8 cellular contexts compared by ENCODE assay signal in the genomic region with DNA sequence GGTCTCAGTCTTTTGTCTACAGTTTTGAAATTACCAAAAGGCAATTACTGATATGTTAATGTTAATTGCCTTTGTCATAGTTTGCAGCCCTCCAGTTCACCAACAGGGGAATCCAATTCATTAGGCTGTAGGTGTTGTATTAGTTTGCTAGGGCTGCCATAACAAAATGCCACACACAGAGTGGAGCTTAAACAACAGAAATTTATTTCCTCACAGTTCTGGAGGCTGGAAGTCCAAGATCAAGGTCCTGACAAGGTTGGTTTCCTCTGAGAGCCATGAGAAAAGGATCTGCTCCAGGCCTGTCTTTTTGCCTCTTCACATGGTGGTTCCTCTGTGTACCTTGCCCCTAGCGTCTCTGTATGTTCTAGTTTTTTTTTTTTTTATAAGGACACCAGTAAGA. TPM values are rescaled to one million over a fixed set of nuclear protein-coding genes. Genes with fewer than 3 reads are reported as not detected.
DNase-seq lines count a peak whose midpoint lies in the region; ATAC-seq, FAIRE-seq and TF ChIP-seq lines count a peak whose summit lies in the region.

No MANE protein-coding gene starts in this region.

- H3K4me1 Mint-ChIP-seq in activated T-cell treated with anti-CD3 and anti-CD28 coated beads, Interleukin-2, amount 50 U/mL, for 72 hours (ENCODE audit: low read depth): peaks cover 57% of the 10 kb centered on the region

- H3K9me3 ChIP-seq in adipocyte (ENCODE audit: control insufficient read depth, low read length): no peaks in the 10 kb centered on the region
- no peaks in the 10 kb centered on the region for H3K9me3 ChIP-seq in HepG2 (ENCODE audit: low read length)
- no peaks in the 10 kb centered on the region for H3K9me3 ChIP-seq in tibial artery

- TF ChIP-seq CTCF in HepG2 (CRISPR knock-in tag; IDR thresholded peaks at IDR 0.05): no peak
- no peak for TF ChIP-seq CTCF in tibial artery (IDR thresholded peaks at IDR 0.05)

- peak overlapping the region; percentile 89 for H3K27ac Mint-ChIP-seq in activated T-cell treated with anti-CD3 and anti-CD28 coated beads, Interleukin-2, amount 50 U/mL, for 72 hours

- H3K4me3 Mint-ChIP-seq in activated T-cell treated with anti-CD3 and anti-CD28 coated beads, Interleukin-2, amount 50 U/mL, for 72 hours: peak overlapping the region; percentile 99 to 100

- POLR2A ChIA-PET in HepG2 (lab: Yijun Ruan, JAX): interaction anchor here (2.1 to 5.3 kb wide), 3 partner anchors 18 to 86 kb away, joined by 10 to 69 read pairs (median 13); a partner anchor contains a TSS

- no peak for ATAC-seq in activated T-cell treated with anti-CD3 and anti-CD28 coated beads, Interleukin-2, amount 50 U/mL, for 72 hours (replicated peaks in 1 of 2)
- ATAC-seq in HepG2 (no peak), HG03196 (IDR thresholded peaks at IDR 0.05; ENCODE audit: unreplicated experiment) (no peak)

- BruUV-seq in HepG2 (replicated peaks; lab: Mats Ljungman, UMichigan): no TSS peak

- H3K27me3 ChIP-seq in adipocyte (replicated peaks; ENCODE audit: control insufficient read depth, insufficient read depth, low read length) (no peaks in the 10 kb centered on the region), HepG2 (ENCODE audit: control insufficient read depth in 1 of 2, insufficient read depth in 2 of 2, low read length in 2 of 2) (no peaks in the 10 kb centered on the region; a peak in 1 of 5 replicates), tibial artery (no peaks in the 10 kb centered on the region)

- no peak for TF ChIP-seq POLR2A in HepG2 (IDR thresholded peaks at IDR 0.05; ENCODE audit: insufficient read depth in 1 of 2, low read depth in 2 of 2, low read length in 2 of 2)

- intact Hi-C loops in HepG2 (cut with micrococcal nuclease; ENCODE audit: unreplicated experiment): loop anchor here (2.0 to 5.0 kb wide), 4 partner anchors 14 to 190 kb away; a partner anchor contains a TSS
- intact Hi-C loops in tibial artery (cut with DNase I; ENCODE audit: low total_unique reads): loop anchor here (5.0 kb wide), 1 partner anchor 85 kb away; a partner anchor contains a TSS

- DNase-seq in activated T-cell treated with anti-CD3 and anti-CD28 coated beads, Interleukin-2, amount 50 U/mL, for 72 hours: no peak
- no peak for DNase-seq in activated T-cell treated with anti-CD3 and anti-CD28 coated beads for 4 hours
- no peak for DNase-seq in adipocyte (ENCODE audit: low read depth)
- no peak for DNase-seq in HepG2 (ENCODE audit: low spot score)
- DNase-seq in tibial artery: no peak
- DNase-seq in RCC 7860 (ENCODE audit: low spot score): no peak
- DNase-seq in stimulated activated CD4-positive, alpha-beta T cell treated with anti-CD3 and anti-CD28 coated beads, Interleukin-2, amount 100 ng/mL, for 48 hours: no peak

- H4K20me1 ChIP-seq in HepG2 (ENCODE audit: insufficient read depth, low read length): no peaks in the 10 kb centered on the region

- H3K27ac ChIP-seq in HepG2 (ENCODE audit: extremely low read length, insufficient read depth, low read length): peak overlapping the region; percentile 45
- H3K27ac ChIP-seq in tibial artery: peak overlapping the region in 1 of 2 donors; percentile 90

- H3K4me1 ChIP-seq in adipocyte (ENCODE audit: control insufficient read depth, insufficient read depth, low read length) (peaks cover 20% of the 10 kb centered on the region), HepG2 (ENCODE audit: insufficient read depth, low read length) (peaks cover 39% of the 10 kb centered on the region), tibial artery (peaks cover 0 to 37% (median 19%) of the 10 kb centered on the region in 4 donors)

- H3K4me3 ChIP-seq in adipocyte (ENCODE audit: low read length) (peak overlapping the region; percentile 88), HepG2 (replicated peaks in 1 of 3; ENCODE audit: insufficient read depth in 1 of 3, low read depth in 2 of 3, low read length in 3 of 3) (peak overlapping the region; percentile 94 to 99 (median 98); a peak in 5 of 6 replicates), tibial artery (peak overlapping the region; percentile 74 to 99)

- H3K4me2 ChIP-seq in HepG2 (ENCODE audit: low read depth, low read length): peak overlapping the region; percentile 86

- no peak overlapping the region for H2AFZ ChIP-seq in HepG2 (ENCODE audit: low read length)

- H3K79me2 ChIP-seq in HepG2 (ENCODE audit: insufficient read depth, low read length): peaks cover 29% of the 10 kb centered on the region

- peaks cover 13 to 32% of the 10 kb centered on the region in 2 donors for H3K36me3 Mint-ChIP-seq in activated T-cell treated with anti-CD3 and anti-CD28 coated beads, Interleukin-2, amount 50 U/mL, for 72 hours (ENCODE audit: insufficient read depth in 2 of 2)

- H3K36me3 ChIP-seq in adipocyte (ENCODE audit: control insufficient read depth, insufficient read depth, low read length, severe bottlenecking) (peaks cover 46% of the 10 kb centered on the region), HepG2 (replicated peaks in 1 of 2; ENCODE audit: control insufficient read depth in 1 of 2, insufficient read depth in 2 of 2, low read length in 2 of 2) (peaks cover 6 to 24% of the 10 kb centered on the region in 2 experiments), tibial artery (peaks cover 23 to 40% (median 31%) of the 10 kb centered on the region in 3 donors)

- CTCF ChIA-PET in HepG2 (lab: Yijun Ruan, JAX; ENCODE audit: low intra/inter-chr PET ratio, low total read pairs): no interaction called here

- in situ Hi-C loops in HepG2 (cut with HindIII; ENCODE audit: extremely low pct_ligation_motif_present, low pct_unique_long_range_greater_than_20kb): loop anchor here (5.0 to 10.0 kb wide), 2 partner anchors 85 to 188 kb away; a partner anchor contains a TSS

- peak overlapping the region; percentile 100 for H3K9ac ChIP-seq in adipocyte (ENCODE audit: low read length)
- peak overlapping the region; percentile 89 for H3K9ac ChIP-seq in HepG2 (ENCODE audit: insufficient read depth, low read depth, low read length)

- no peak for TF ChIP-seq RAD21 in HepG2 (CRISPR knock-in tag; IDR thresholded peaks at IDR 0.05)

- peaks cover 0 to 1% of the 10 kb centered on the region in 2 donors for H3K9me3 Mint-ChIP-seq in activated T-cell treated with anti-CD3 and anti-CD28 coated beads, Interleukin-2, amount 50 U/mL, for 72 hours

- FAIRE-seq in HepG2 (lab: Jason Lieb, UNC) (no peak), RCC 7860 (lab: Jason Lieb, UNC) (no peak)

- H3K27me3 Mint-ChIP-seq in activated T-cell treated with anti-CD3 and anti-CD28 coated beads, Interleukin-2, amount 50 U/mL, for 72 hours (ENCODE audit: low read depth): no peaks in the 10 kb centered on the region

- 21% methylated on average over 1 of the region's 1 CpG for WGBS in HepG2 (ENCODE audit: low lambda C conversion rate)

- TF ChIP-seq EP300 in HepG2 (IDR thresholded peaks at IDR 0.05; ENCODE audit: low read depth in 2 of 2, low read length in 2 of 2) (no peak), HepG2 (CRISPR knock-in tag; IDR thresholded peaks at IDR 0.05; ENCODE audit: borderline replicate concordance) (no peak)

RNA-seq across cellular contexts. Expression of a gene that starts 1.3 kb away (rescaled TPM):
- total RNA-seq in activated T-cell treated with anti-CD3 and anti-CD28 coated beads, Interleukin-2, amount 50 U/mL, for 72 hours: 10 to 100 TPM; 81.6 to 81.9 TPM
- 31.0 and 37.7 TPM in 2 replicates for total RNA-seq in HepG2 (2016; rRNA removed; fragmentation: Illumina TruSeq; extraction: Trizol)
- 7.0 and 7.1 TPM in 2 replicates for total RNA-seq in HepG2 (2016; cell fraction: cytosol; rRNA removed; fragmentation: Illumina TruSeq; extraction: Trizol; ENCODE audit: low read depth)
- 31.0 and 39.6 TPM in 2 replicates for total RNA-seq in HepG2 (2016; cell fraction: insoluble cytoplasmic fraction; rRNA removed; fragmentation: Illumina TruSeq; extraction: Trizol)
- 21.0 and 21.2 TPM in 2 replicates for total RNA-seq in HepG2 (2016; cell fraction: membrane; rRNA removed; fragmentation: Illumina TruSeq; extraction: Trizol)
- 25.1 and 25.3 TPM in 2 replicates for total RNA-seq in HepG2 (2016; cell fraction: nucleus; rRNA removed; fragmentation: Illumina TruSeq; extraction: Trizol)
- polyA plus RNA-seq in HepG2 (2011; rRNA removed): 19.3 and 22.7 TPM in 2 replicates
- 10.1 and 13.4 TPM in 2 replicates for polyA plus RNA-seq in HepG2 (2011; cell fraction: cytosol; rRNA removed)
- 7.0 and 9.6 TPM in 2 replicates for polyA plus RNA-seq in HepG2 (2011; cell fraction: nucleus; rRNA removed)
- polyA plus RNA-seq in HepG2 (2012): 21.3 and 28.6 TPM in 2 replicates
- 11.0 and 11.6 TPM in 2 replicates for polyA plus RNA-seq in HepG2 (2016; cell fraction: cytosol; fragmentation: Illumina TruSeq; extraction: Trizol; ENCODE audit: low read depth)
- polyA plus RNA-seq in HepG2 (2016; cell fraction: insoluble cytoplasmic fraction; fragmentation: Illumina TruSeq; extraction: Trizol; ENCODE audit: low read depth): 50.8 and 50.9 TPM in 2 replicates
- polyA plus RNA-seq in HepG2 (2016; cell fraction: membrane; fragmentation: Illumina TruSeq; extraction: Trizol; ENCODE audit: low read depth): 21.7 and 22.9 TPM in 2 replicates
- 30.3 and 32.0 TPM in 2 replicates for polyA plus RNA-seq in HepG2 (2016; cell fraction: nucleus; fragmentation: Illumina TruSeq; extraction: Trizol; ENCODE audit: insufficient read depth, low read depth)
- polyA minus RNA-seq in HepG2 (2011; rRNA and poly(A)+ RNA removed; ENCODE audit: low replicate concordance): 8.7 and 11.8 TPM in 2 replicates
- 11.2 and 11.9 TPM in 2 replicates for polyA minus RNA-seq in HepG2 (2011; cell fraction: cytosol; rRNA and poly(A)+ RNA removed)
- 31.8 TPM in 2 replicates for polyA minus RNA-seq in HepG2 (2011; cell fraction: nucleus; rRNA and poly(A)+ RNA removed)

RNA-seq across cellular contexts. Expression of a gene that starts 17.6 kb away (rescaled TPM):
- total RNA-seq in activated T-cell treated with anti-CD3 and anti-CD28 coated beads, Interleukin-2, amount 50 U/mL, for 72 hours: 10 to 100 TPM; 11.9 to 15.3 TPM
- total RNA-seq in HepG2 (2016; rRNA removed; fragmentation: Illumina TruSeq; extraction: Trizol): 10.2 and 15.8 TPM in 2 replicates
- 1.3 and 1.4 TPM in 2 replicates for total RNA-seq in HepG2 (2016; cell fraction: cytosol; rRNA removed; fragmentation: Illumina TruSeq; extraction: Trizol; ENCODE audit: low read depth)
- 9.3 and 15.0 TPM in 2 replicates for total RNA-seq in HepG2 (2016; cell fraction: insoluble cytoplasmic fraction; rRNA removed; fragmentation: Illumina TruSeq; extraction: Trizol)
- total RNA-seq in HepG2 (2016; cell fraction: membrane; rRNA removed; fragmentation: Illumina TruSeq; extraction: Trizol): 1.9 and 3.0 TPM in 2 replicates
- total RNA-seq in HepG2 (2016; cell fraction: nucleus; rRNA removed; fragmentation: Illumina TruSeq; extraction: Trizol): 10.4 and 13.2 TPM in 2 replicates
- polyA plus RNA-seq in HepG2 (2011; rRNA removed): 3.3 and 4.2 TPM in 2 replicates
- 1.3 and 2.1 TPM in 2 replicates for polyA plus RNA-seq in HepG2 (2011; cell fraction: cytosol; rRNA removed)
- polyA plus RNA-seq in HepG2 (2011; cell fraction: nucleus; rRNA removed): 1.00 and 1.3 TPM in 2 replicates
- 5.7 and 8.7 TPM in 2 replicates for polyA plus RNA-seq in HepG2 (2012)
- polyA plus RNA-seq in HepG2 (2016; cell fraction: cytosol; fragmentation: Illumina TruSeq; extraction: Trizol; ENCODE audit: low read depth): 0.31 and 0.46 TPM in 2 replicates
- polyA plus RNA-seq in HepG2 (2016; cell fraction: insoluble cytoplasmic fraction; fragmentation: Illumina TruSeq; extraction: Trizol; ENCODE audit: low read depth): 6.5 and 7.6 TPM in 2 replicates
- 1.00 and 1.1 TPM in 2 replicates for polyA plus RNA-seq in HepG2 (2016; cell fraction: membrane; fragmentation: Illumina TruSeq; extraction: Trizol; ENCODE audit: low read depth)
- 5.0 TPM in 2 replicates for polyA plus RNA-seq in HepG2 (2016; cell fraction: nucleus; fragmentation: Illumina TruSeq; extraction: Trizol; ENCODE audit: insufficient read depth, low read depth)
- 4.5 and 5.8 TPM in 2 replicates for polyA minus RNA-seq in HepG2 (2011; rRNA and poly(A)+ RNA removed; ENCODE audit: low replicate concordance)
- 2.6 and 2.7 TPM in 2 replicates for polyA minus RNA-seq in HepG2 (2011; cell fraction: cytosol; rRNA and poly(A)+ RNA removed)
- polyA minus RNA-seq in HepG2 (2011; cell fraction: nucleus; rRNA and poly(A)+ RNA removed): 16.3 and 16.9 TPM in 2 replicates
